Comparison of ENCODE assay signal across 4 cellular contexts in the genomic region with DNA sequence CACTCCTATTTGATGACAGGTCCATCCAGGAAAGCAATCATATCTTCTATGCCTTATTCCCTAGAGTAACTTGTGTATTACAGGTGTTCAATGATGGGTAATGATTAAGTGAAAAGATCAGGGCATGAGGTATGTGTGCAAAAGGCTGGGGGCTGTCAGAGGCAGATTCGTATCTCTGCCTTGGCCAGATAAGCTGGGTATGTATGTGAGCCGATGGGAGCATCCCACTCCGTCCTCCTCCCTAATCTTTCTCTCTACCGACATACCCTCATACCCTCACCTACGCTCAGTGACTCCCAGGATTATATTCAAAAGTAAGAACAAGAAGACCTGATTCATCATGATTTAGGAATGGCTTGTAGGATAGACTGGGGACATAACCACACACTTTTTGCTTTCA.
"Had no signal": no experiment of that assay in that cellular context is flagged by ENCODE, and none has a peak within 500 bp of the region (broad histone marks: within the 10 kb centered on the region; RNA-seq: fewer than 3 reads in every experiment).

No MANE protein-coding gene starts in this region.

- H3K4me3 ChIP-seq: GM23338 had no signal

- DNase-seq: H9, HCEC 1CT had no signal

- H3K27ac ChIP-seq: HL-60 had no signal

- H3K4me3 Mint-ChIP-seq: GM23338, H9 had no signal

- H3K4me2 ChIP-seq: GM23338 had no signal

- H3K27ac Mint-ChIP-seq: GM23338, H9 had no signal

- H2AFZ ChIP-seq: GM23338 had no signal

- H3K9me3 Mint-ChIP-seq: GM23338, H9 had no signal
